Comparison of ENCODE assay signal across 8 cellular contexts in the genomic region with DNA sequence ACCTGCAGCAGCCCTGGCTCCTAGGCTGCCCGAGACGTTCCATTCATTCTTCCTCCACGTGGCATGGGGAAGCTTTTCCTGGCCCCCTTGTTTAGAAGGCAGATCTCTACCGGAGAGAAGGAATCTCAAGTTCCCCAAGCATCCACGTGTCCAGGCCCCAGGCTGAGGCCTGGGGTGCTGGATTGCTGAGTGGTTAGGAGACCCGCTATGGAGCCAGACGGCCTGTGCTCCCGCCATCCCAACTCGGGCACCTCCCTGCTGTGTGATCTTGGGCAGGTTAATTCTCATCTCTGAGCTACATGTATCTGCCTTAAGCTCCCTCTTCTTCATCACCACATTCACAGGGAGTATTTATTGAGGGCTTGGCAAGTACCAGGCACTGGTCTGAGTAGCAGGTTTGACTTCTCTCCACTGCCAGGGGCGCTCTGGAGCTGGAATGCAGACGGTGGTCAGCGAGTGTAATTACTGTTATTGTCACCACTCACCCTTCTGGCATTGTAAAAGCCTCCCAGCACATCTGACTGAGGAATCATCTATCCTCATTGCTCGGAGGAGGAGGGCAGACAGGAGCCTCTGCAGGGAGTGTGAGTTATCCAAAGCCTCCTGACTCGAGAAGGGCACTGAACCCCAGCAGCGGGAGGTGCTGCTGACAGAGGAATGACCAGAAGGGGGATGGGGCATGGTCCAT. TPM values are rescaled to one million over a fixed set of nuclear protein-coding genes. Genes with fewer than 3 reads are reported as not detected.
DNase-seq lines count a peak whose midpoint lies in the region; ATAC-seq, FAIRE-seq and TF ChIP-seq lines count a peak whose summit lies in the region.

No MANE protein-coding gene starts in this region.

- H3K27me3 ChIP-seq in heart left ventricle (peaks cover 0 to 17% (median 0%) of the 10 kb centered on the region in 9 donors), breast epithelium (no peaks in the 10 kb centered on the region), vagina (no peaks in the 10 kb centered on the region), colonic mucosa (no peaks in the 10 kb centered on the region)

- H3K36me3 ChIP-seq in heart left ventricle (no peaks in the 10 kb centered on the region), breast epithelium (no peaks in the 10 kb centered on the region), vagina (no peaks in the 10 kb centered on the region), colonic mucosa (no peaks in the 10 kb centered on the region)

- no peak for FAIRE-seq in D721Med (lab: Jason Lieb, UNC)

- ATAC-seq in heart left ventricle (peak in 2 of 4 donors; percentile 9 to 11), left ventricle myocardium superior (no peak)

- WGBS in heart left ventricle, 4 donors, result 61 to 69% (median 65%) methylated on average over 14 to 15 of the region's 15 CpGs

- peak overlapping the region in 1 of 12 donors; percentile 59 for H3K4me3 ChIP-seq in heart left ventricle
- H3K4me3 ChIP-seq in breast epithelium, result peak overlapping the region in 1 of 3 donors; percentile 61
- H3K4me3 ChIP-seq in vagina, result no peak overlapping the region
- no peak overlapping the region for H3K4me3 ChIP-seq in colonic mucosa

- H3K9ac ChIP-seq in colonic mucosa (ENCODE audit: low read depth in 2 of 2, low read length in 2 of 2), result no peak overlapping the region

- DNase-seq in heart left ventricle, result peak in 1 of 5 donors; percentile 8
- DNase-seq in left ventricle myocardium superior, result no peak
- peak in 1 of 2 donors; percentile 78 for DNase-seq in breast epithelium (ENCODE audit: low spot score in 2 of 2)
- peak; percentile 96 for DNase-seq in kidney tubule cell (ENCODE audit: low spot score)
- DNase-seq in vagina (ENCODE audit: extremely low spot score in 2 of 2), result no peak
- DNase-seq in germinal center (ENCODE audit: low spot score), result no peak
- no peak for DNase-seq in D721Med (ENCODE audit: insufficient read length, low spot score)
- no peak for DNase-seq in colonic mucosa

- H3K4me1 ChIP-seq in heart left ventricle (peaks cover 0 to 45% (median 20%) of the 10 kb centered on the region in 12 donors), breast epithelium (peaks cover 12 to 20% of the 10 kb centered on the region in 2 donors), vagina (peaks cover 57% of the 10 kb centered on the region), colonic mucosa (no peaks in the 10 kb centered on the region)

- no peak for TF ChIP-seq POLR2A in heart left ventricle (IDR thresholded peaks at IDR 0.05)
- TF ChIP-seq POLR2A in breast epithelium (IDR thresholded peaks at IDR 0.05), result no peak
- TF ChIP-seq POLR2A in vagina (IDR thresholded peaks at IDR 0.05), result no peak

- no peaks in the 10 kb centered on the region for H3K9me3 ChIP-seq in heart left ventricle
- H3K9me3 ChIP-seq in breast epithelium, result no peaks in the 10 kb centered on the region
- H3K9me3 ChIP-seq in vagina, result no peaks in the 10 kb centered on the region
- H3K9me3 ChIP-seq in colonic mucosa, result no peaks in the 10 kb centered on the region

- H3K27ac ChIP-seq in heart left ventricle (peak overlapping the region; percentile 70 to 93 (median 85)), breast epithelium (peak overlapping the region; percentile 79 to 81), vagina (peak overlapping the region; percentile 75), colonic mucosa (no peak overlapping the region)

- intact Hi-C loops in heart left ventricle (cut with DNase I) (no loop called here), left ventricle myocardium superior (cut with micrococcal nuclease) (no loop called here), breast epithelium (cut with DNase I; ENCODE audit: low total_unique reads) (no loop called here), vagina (cut with DNase I) (no loop called here), colonic mucosa (cut with DNase I) (no loop called here)

- TF ChIP-seq CTCF in heart left ventricle (IDR thresholded peaks at IDR 0.05) (peak in 4 of 12 donors; percentile 15 to 30 (median 24)), breast epithelium (IDR thresholded peaks at IDR 0.05) (peak in 1 of 3 donors; percentile 24), vagina (IDR thresholded peaks at IDR 0.05) (no peak), D721Med (IDR thresholded peaks at IDR 0.05; ENCODE audit: insufficient read depth, missing control alignments) (no peak), colonic mucosa (IDR thresholded peaks at IDR 0.05) (no peak)

RNA-seq across cellular contexts. Expression of a gene that starts 1.1 kb away (rescaled TPM):
- 10 to 100 TPM; 15.2 to 65.2 (median 17.5) TPM for total RNA-seq in heart left ventricle
- polyA plus RNA-seq in heart left ventricle, result 10 to 100 TPM; 14.1 to 23.3 TPM
- 18.6 TPM for total RNA-seq in left ventricle myocardium superior
- total RNA-seq in breast epithelium, result 10 to 100 TPM in 2 of 3 donors, 1 to 10 TPM in 1; 9.4 to 54.1 (median 34.0) TPM
- total RNA-seq in vagina, result 97.7 TPM
- total RNA-seq in colonic mucosa, result 100 to 1,000 TPM in 1 of 2 donors, 10 to 100 TPM in 1; 68.9 to 126 TPM

RNA-seq across cellular contexts. Expression of a gene that starts 40.8 kb away (rescaled TPM):
- total RNA-seq in heart left ventricle (1 to 10 TPM in 1 of 9 donors, under 1 TPM in 8; 0.12 to 1.4 (median 0.53) TPM), left ventricle myocardium superior (0.82 TPM), breast epithelium (1 to 10 TPM in 2 of 3 donors, under 1 TPM in 1; 0.64 to 5.2 (median 1.6) TPM), vagina (10.3 TPM), colonic mucosa (under 1 TPM; 0.27 to 0.82 TPM)
- under 1 TPM; 0.15 to 0.61 TPM for polyA plus RNA-seq in heart left ventricle
